31 cellular contexts compared by ENCODE assay signal in the genomic region with DNA sequence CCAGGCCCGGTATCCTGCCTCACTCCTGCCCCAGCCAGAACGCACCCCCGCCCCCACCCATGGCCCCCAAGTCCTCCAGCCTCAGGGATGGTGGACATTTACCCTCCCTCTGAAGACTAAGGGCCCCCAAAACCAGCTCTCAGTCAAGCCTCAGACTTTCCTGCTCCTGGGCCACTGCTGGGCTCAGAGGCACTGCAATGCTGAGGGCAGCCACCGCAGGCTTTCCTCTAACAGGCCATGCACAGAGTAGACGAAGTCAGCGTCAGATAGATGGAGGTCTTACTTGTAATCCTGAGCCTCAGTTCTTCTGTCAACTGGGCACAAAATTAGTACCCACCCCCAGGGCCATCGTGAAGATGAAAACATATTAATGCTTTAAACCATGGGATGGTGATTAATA.
"Had no signal": no experiment of that assay in that cellular context is flagged by ENCODE, and none has a peak within 500 bp of the region (broad histone marks: within the 10 kb centered on the region; RNA-seq: fewer than 3 reads in every experiment).

No MANE protein-coding gene starts in this region.

- H3K27ac ChIP-seq: colonic mucosa, esophagus squamous epithelium, left ventricle myocardium inferior, neutrophil, pancreas, sigmoid colon, stomach, tibial nerve, upper lobe of right lung, uterus had no signal

- H3K36me3 Mint-ChIP-seq: immature natural killer cell; memory B cell; mesothelial cell of epicardium; naive B cell; natural killer cell treated with Interleukin-12 subunit alpha and Interleukin-12 subunit beta and Interleukin-15 and Interleukin-18, amount 100 ng/mL, for 72 hours; stimulated activated effector memory CD8-positive, alpha-beta T cell treated with anti-CD3 and anti-CD28 coated beads, Interleukin-12 subunit alpha, Interleukin-12 subunit beta, amount 100 ng/mL, for 72 hours had no signal

- H3K4me1 ChIP-seq: colonic mucosa, esophagus squamous epithelium, pancreas, upper lobe of right lung, uterus had no signal

- H3K27me3 ChIP-seq: colonic mucosa, esophagus squamous epithelium, neutrophil, pancreas, sigmoid colon, stomach, tibial nerve, upper lobe of right lung, uterus had no signal

- H3K27ac Mint-ChIP-seq: dendritic cell treated with granulocyte-macrophage colony-stimulating factor and Interleukin-4, amounts not matched to agents 40 ng/mL and 50 ng/mL, for 4 days; immature natural killer cell; memory B cell; mesothelial cell of epicardium; natural killer cell treated with Interleukin-12 subunit alpha and Interleukin-12 subunit beta and Interleukin-15 and Interleukin-18, amount 100 ng/mL, for 72 hours; progenitor cell of endocrine pancreas; stimulated activated effector memory CD8-positive, alpha-beta T cell treated with anti-CD3 and anti-CD28 coated beads, Interleukin-12 subunit alpha, Interleukin-12 subunit beta, amount 100 ng/mL, for 72 hours had no signal

- ATAC-seq: left colon; mucosa of descending colon; natural killer cell treated with Interleukin-12 subunit alpha and Interleukin-12 subunit beta and Interleukin-15 and Interleukin-18, amount 100 ng/mL, for 72 hours; pancreas; stimulated activated effector memory CD8-positive, alpha-beta T cell treated with anti-CD3 and anti-CD28 coated beads, Interleukin-12 subunit alpha, Interleukin-12 subunit beta, amount 100 ng/mL, for 72 hours; upper lobe of right lung had no signal

- H3K36me3 ChIP-seq: colonic mucosa, esophagus squamous epithelium, left ventricle myocardium inferior, neutrophil, pancreas, sigmoid colon, stomach, tibial nerve, upper lobe of right lung, uterus had no signal

- H3K4me3 ChIP-seq: colonic mucosa, esophagus squamous epithelium, left ventricle myocardium inferior, lung, mucosa of descending colon, pancreas, sigmoid colon, stomach, tibial nerve, upper lobe of right lung, uterus had no signal

- H3K9me3 Mint-ChIP-seq: dendritic cell treated with granulocyte-macrophage colony-stimulating factor and Interleukin-4, amounts not matched to agents 40 ng/mL and 50 ng/mL, for 4 days; mesothelial cell of epicardium; natural killer cell treated with Interleukin-12 subunit alpha and Interleukin-12 subunit beta and Interleukin-15 and Interleukin-18, amount 100 ng/mL, for 72 hours; neural crest cell; stimulated activated effector memory CD8-positive, alpha-beta T cell treated with anti-CD3 and anti-CD28 coated beads, Interleukin-12 subunit alpha, Interleukin-12 subunit beta, amount 100 ng/mL, for 72 hours had no signal

- DNase-seq: colonic mucosa; effector memory CD4-positive, alpha-beta T cell; esophagus squamous epithelium; foreskin melanocyte; glutamatergic neuron; hypothalamus; immature natural killer cell; islet precursor cell; kidney glomerular epithelial cell; left colon; left ventricle myocardium inferior; mucosa of descending colon; naive B cell; pancreas; sigmoid colon; stimulated activated CD4-positive, alpha-beta T cell treated with anti-CD3 and anti-CD28 coated beads, Interleukin-2, amount 100 ng/mL, for 24 hours; stimulated activated CD4-positive, alpha-beta T cell treated with anti-CD3 and anti-CD28 coated beads, Interleukin-4, amount 100 ng/mL, for 24 hours; stimulated activated naive CD4-positive, alpha-beta T cell treated with Interleukin-2 at 50 U/mL for 16 hours; stomach; upper lobe of right lung; uterus had no signal

- H3K4me1 Mint-ChIP-seq: immature natural killer cell; memory B cell; mesothelial cell of epicardium; naive B cell; neural crest cell; stimulated activated effector memory CD8-positive, alpha-beta T cell treated with anti-CD3 and anti-CD28 coated beads, Interleukin-12 subunit alpha, Interleukin-12 subunit beta, amount 100 ng/mL, for 72 hours had no signal

- H3K4me3 Mint-ChIP-seq: dendritic cell treated with granulocyte-macrophage colony-stimulating factor and Interleukin-4, amounts not matched to agents 40 ng/mL and 50 ng/mL, for 4 days; immature natural killer cell; memory B cell; mesothelial cell of epicardium; naive B cell; natural killer cell treated with Interleukin-12 subunit alpha and Interleukin-12 subunit beta and Interleukin-15 and Interleukin-18, amount 100 ng/mL, for 72 hours; neural crest cell; stimulated activated effector memory CD8-positive, alpha-beta T cell treated with anti-CD3 and anti-CD28 coated beads, Interleukin-12 subunit alpha, Interleukin-12 subunit beta, amount 100 ng/mL, for 72 hours had no signal

- H3K9me3 ChIP-seq: colonic mucosa, esophagus squamous epithelium, left ventricle myocardium inferior, mucosa of descending colon, neutrophil, pancreas, sigmoid colon, stomach, tibial nerve, upper lobe of right lung, uterus had no signal
